Comparison of ENCODE assay signal across 4 cellular contexts in genomic region chr17:38232790-38233189, GRCh38. TPM values are rescaled to one million over a fixed set of nuclear protein-coding genes. Genes with fewer than 3 reads are reported as not detected.
"Had no signal": no experiment of that assay in that cellular context is flagged by ENCODE, and none has a peak within 500 bp of the region (broad histone marks: within the 10 kb centered on the region; RNA-seq: fewer than 3 reads in every experiment).

No MANE protein-coding gene starts in this region.

RNA-seq across cellular contexts. Expression of gene TBC1D3, which starts 40.4 kb away (rescaled TPM):
- total RNA-seq: HT-29, NCI-H460, SK-MEL-5 had no signal
- polyA plus RNA-seq: SK-N-SH had no signal
